Comparison of ENCODE assay signal across 9 cellular contexts in genomic region chr3:58349792-58350626, GRCh38. TPM values are rescaled to one million over a fixed set of nuclear protein-coding genes. Genes with fewer than 3 reads are reported as not detected.
DNase-seq lines count a peak whose midpoint lies in the region; ATAC-seq, FAIRE-seq and TF ChIP-seq lines count a peak whose summit lies in the region.
"Had no signal": no experiment of that assay in that cellular context is flagged by ENCODE, and none has a peak within 500 bp of the region (broad histone marks: within the 10 kb centered on the region; RNA-seq: fewer than 3 reads in every experiment).

No MANE protein-coding gene starts in this region.

- H3K27me3 ChIP-seq in dorsolateral prefrontal cortex (no peaks in the 10 kb centered on the region), brain microvascular endothelial cell (replicated peaks) (no peaks in the 10 kb centered on the region)

- H3K36me3 ChIP-seq in brain microvascular endothelial cell (replicated peaks) = no peaks in the 10 kb centered on the region

- no peak overlapping the region for H3K4me3 ChIP-seq in dorsolateral prefrontal cortex
- H3K4me3 ChIP-seq in brain microvascular endothelial cell (ENCODE audit: low read depth, low read length) = no peak overlapping the region

- ATAC-seq in GM21390 (IDR thresholded peaks at IDR 0.05; ENCODE audit: unreplicated experiment) (peak; percentile 88), HG03521 (IDR thresholded peaks at IDR 0.05; ENCODE audit: unreplicated experiment) (peak; percentile 84)

- H3K27ac ChIP-seq in dorsolateral prefrontal cortex (peak overlapping the region in 34 of 59 donors; percentile 0 to 78 (median 40)), brain microvascular endothelial cell (no peak overlapping the region)

- TF ChIP-seq CTCF in dorsolateral prefrontal cortex (IDR thresholded peaks at IDR 0.05 in 54 of 56, conservative IDR thresholded peaks at IDR 0.05 in 2 of 56; ENCODE audit: low read depth in 1 of 56, partially characterized antibody in 56 of 56) (no peak), brain microvascular endothelial cell (IDR thresholded peaks at IDR 0.05; ENCODE audit: low read depth, low read length, missing control alignments) (no peak)

- DNase-seq in GM12892 (ENCODE audit: insufficient read length) (no peak), dorsolateral prefrontal cortex (no peak), retina (no peak), HPDE6-E6E7 (ENCODE audit: extremely low spot score) (no peak), NCI-H2227 treated with DMSO at 0.1 percent for 48 hours (lab: John Stamatoyannopoulos, UW) (no peak), brain microvascular endothelial cell (no peak)

- TF ChIP-seq POLR2A in GM12892 (IDR thresholded peaks at IDR 0.05; ENCODE audit: low read depth, low read length) = peak; percentile 38; the same call in 1 of the 2 replicates

- intact Hi-C loops in dorsolateral prefrontal cortex (cut with DNase I) = no loop called here

- in situ Hi-C loops in brain microvascular endothelial cell (cut with HindIII; ENCODE audit: low pct_ligation_motif_present, low sequenced_read_pairs) = no loop called here

- FAIRE-seq in GM12892 (lab: Jason Lieb, UNC) = peak; percentile 96
- FAIRE-seq: colon had no signal

RNA-seq across cellular contexts. Expression of gene PXK, which starts 17.3 kb away (rescaled TPM):
- 15.3 TPM for polyA plus RNA-seq in GM12892 (2012; ENCODE audit: missing spikeins)
- total RNA-seq in dorsolateral prefrontal cortex = 100 to 1,000 TPM in 86 of 120 experiments, 10 to 100 TPM in 34; 55.2 to 497 (median 130) TPM

RNA-seq across cellular contexts. Expression of gene HTD2, which starts 43.7 kb away (rescaled TPM):
- polyA plus RNA-seq in GM12892 (2012; ENCODE audit: missing spikeins) = 6.5 TPM
- 10 to 100 TPM in 85 of 120 experiments, 1 to 10 TPM in 35; 5.0 to 23.1 (median 11.3) TPM for total RNA-seq in dorsolateral prefrontal cortex

RNA-seq across cellular contexts. Expression of gene RPP14, which starts 44.0 kb away (rescaled TPM):
- 7.8 TPM for polyA plus RNA-seq in GM12892 (2012; ENCODE audit: missing spikeins)
- 10 to 100 TPM; 10.7 to 30.0 (median 19.1) TPM for total RNA-seq in dorsolateral prefrontal cortex
